12 cellular contexts compared by ENCODE assay signal in genomic region chr7:151039850-151040548, GRCh38. TPM values are rescaled to one million over a fixed set of nuclear protein-coding genes. Genes with fewer than 3 reads are reported as not detected.
A peak's percentile ranks its signal among the peaks of the same experiment; 100 is the strongest.
DNase-seq lines count a peak whose midpoint lies in the region; ATAC-seq, FAIRE-seq and TF ChIP-seq lines count a peak whose summit lies in the region.
"Had no signal": no experiment of that assay in that cellular context is flagged by ENCODE, and none has a peak within 500 bp of the region (broad histone marks: within the 10 kb centered on the region; RNA-seq: fewer than 3 reads in every experiment).

No MANE protein-coding gene starts in this region.

- peaks cover 12% of the 10 kb centered on the region for H3F3A ChIP-seq in GM23248 (ENCODE audit: insufficient read depth)

- TF ChIP-seq POLR2A in HepG2 (IDR thresholded peaks at IDR 0.05; ENCODE audit: insufficient read depth in 1 of 2, low read depth in 2 of 2, low read length in 2 of 2), result no peak

- H3K9me3 ChIP-seq in GM23248 (ENCODE audit: low read depth) (no peaks in the 10 kb centered on the region), HepG2 (ENCODE audit: low read length) (no peaks in the 10 kb centered on the region), kidney (ENCODE audit: control insufficient read depth in 1 of 2, low read length in 2 of 2) (no peaks in the 10 kb centered on the region)
- H3K9me3 ChIP-seq: colonic mucosa had no signal

- TF ChIP-seq CTCF in HepG2 (CRISPR knock-in tag; IDR thresholded peaks at IDR 0.05), result no peak
- TF ChIP-seq CTCF in kidney (IDR thresholded peaks at IDR 0.05; ENCODE audit: borderline replicate concordance, extremely low read depth, insufficient read depth), result no peak

- peaks cover 4% of the 10 kb centered on the region; the same call in 1 of the 2 replicates for H3K36me3 ChIP-seq in ACC112 (ENCODE audit: insufficient read depth, low read length)
- no peaks in the 10 kb centered on the region for H3K36me3 ChIP-seq in GM23248 (ENCODE audit: low read depth)
- H3K36me3 ChIP-seq in HepG2 (replicated peaks in 1 of 2; ENCODE audit: control insufficient read depth in 1 of 2, insufficient read depth in 2 of 2, low read length in 2 of 2), result no peaks in the 10 kb centered on the region
- peaks cover 7 to 9% of the 10 kb centered on the region in 2 donors for H3K36me3 ChIP-seq in kidney (ENCODE audit: control insufficient read depth in 1 of 2, insufficient read depth in 2 of 2, low read length in 2 of 2)
- H3K36me3 ChIP-seq: colonic mucosa had no signal

- peaks cover 8% of the 10 kb centered on the region for H3K36me3 Mint-ChIP-seq in activated CD4-positive, alpha-beta memory T cell treated with anti-CD3 and anti-CD28 coated beads for 36 hours

- ATAC-seq in HepG2 (peak; percentile 11), GM21717 (IDR thresholded peaks at IDR 0.05; ENCODE audit: unreplicated experiment) (no peak), GM19351 (IDR thresholded peaks at IDR 0.05; ENCODE audit: unreplicated experiment) (no peak)

- peak overlapping the region; percentile 55 for H3K27ac ChIP-seq in ACC112 (ENCODE audit: low read depth, low read length)
- peak overlapping the region; percentile 94 for H3K27ac ChIP-seq in GM23248
- H3K27ac ChIP-seq in HepG2 (ENCODE audit: extremely low read length, insufficient read depth, low read length), result no peak overlapping the region
- H3K27ac ChIP-seq in kidney (ENCODE audit: low read depth in 2 of 2, low read length in 2 of 2), result no peak overlapping the region
- H3K27ac ChIP-seq: colonic mucosa, KMS-11 had no signal

- CTCF ChIA-PET in activated CD4-positive, alpha-beta memory T cell treated with anti-CD3 and anti-CD28 coated beads for 36 hours (lab: Charles Lee), result interaction anchor here (1.1 kb wide), 1 partner anchor 12 kb away, joined by 6 read pairs; the partner anchor contains the start of gene ABCB8
- CTCF ChIA-PET in HepG2 (lab: Yijun Ruan, JAX; ENCODE audit: low intra/inter-chr PET ratio, low total read pairs), result no interaction called here

- H3K4me1 Mint-ChIP-seq in activated CD4-positive, alpha-beta memory T cell treated with anti-CD3 and anti-CD28 coated beads for 36 hours (ENCODE audit: low read depth), result peaks cover 16% of the 10 kb centered on the region

- no peaks in the 10 kb centered on the region for H3K27me3 ChIP-seq in ACC112 (ENCODE audit: insufficient read depth, low read length)
- H3K27me3 ChIP-seq in GM23248 (replicated peaks; ENCODE audit: insufficient read depth), result no peaks in the 10 kb centered on the region
- H3K27me3 ChIP-seq in HepG2 (ENCODE audit: control insufficient read depth in 1 of 2, insufficient read depth in 2 of 2, low read length in 2 of 2), result no peaks in the 10 kb centered on the region
- H3K27me3 ChIP-seq: colonic mucosa had no signal

- BruUV-seq in HepG2 (replicated peaks; lab: Mats Ljungman, UMichigan), result no TSS peak

- FAIRE-seq in HepG2 (lab: Jason Lieb, UNC) (no peak), kidney (lab: Jason Lieb, UNC) (no peak)

- TF ChIP-seq RAD21 in HepG2 (CRISPR knock-in tag; IDR thresholded peaks at IDR 0.05), result no peak

- H2AFZ ChIP-seq in ACC112 (ENCODE audit: low read length, unreplicated experiment), result no peak overlapping the region
- H2AFZ ChIP-seq in GM23248, result no peak overlapping the region
- H2AFZ ChIP-seq in HepG2 (ENCODE audit: low read length), result no peak overlapping the region

- POLR2A ChIA-PET in activated CD4-positive, alpha-beta memory T cell treated with anti-CD3 and anti-CD28 coated beads for 36 hours (lab: Charles Lee), result interaction anchor here (0.8 to 1.5 kb wide), 2 partner anchors 8 to 12 kb away, joined by 3 to 11 read pairs; partner anchors contain the start of genes ABCB8 and ASIC3
- POLR2A ChIA-PET in HepG2 (lab: Yijun Ruan, JAX), result interaction anchor here (0.5 to 1.4 kb wide), 2 partner anchors 12 to 50 kb away, joined by 3 to 7 read pairs; partner anchors contain the start of gene ABCB8

- intact Hi-C loops in activated CD4-positive, alpha-beta memory T cell treated with anti-CD3 and anti-CD28 coated beads for 36 hours (cut with micrococcal nuclease), result loop anchor here (1.0 kb wide), 2 partner anchors 12 to 18 kb away; partner anchors contain the start of gene ABCB8
- intact Hi-C loops in HepG2 (cut with micrococcal nuclease; ENCODE audit: unreplicated experiment) (no loop called here), kidney (cut with DNase I) (no loop called here)

- H4K20me1 ChIP-seq in GM23248 (ENCODE audit: insufficient read depth) (no peaks in the 10 kb centered on the region), HepG2 (ENCODE audit: insufficient read depth, low read length) (no peaks in the 10 kb centered on the region)

- H3K9ac ChIP-seq in GM23248, result peak overlapping the region; percentile 81
- H3K9ac ChIP-seq in HepG2 (ENCODE audit: insufficient read depth, low read depth, low read length), result no peak overlapping the region
- H3K9ac ChIP-seq in kidney (ENCODE audit: low read length in 2 of 2), result no peak overlapping the region
- H3K9ac ChIP-seq: KMS-11 had no signal

- H3K4me1 ChIP-seq in ACC112 (ENCODE audit: control insufficient read depth, insufficient read depth, low read length, unreplicated experiment) (peaks cover 26% of the 10 kb centered on the region), GM23248 (ENCODE audit: insufficient read depth) (peaks cover 18% of the 10 kb centered on the region), HepG2 (ENCODE audit: insufficient read depth, low read length) (peaks cover 14% of the 10 kb centered on the region), kidney (ENCODE audit: control insufficient read depth in 1 of 2, insufficient read depth in 1 of 2, low read depth in 1 of 2, low read length in 2 of 2) (peaks cover 0 to 9% of the 10 kb centered on the region in 2 donors)
- H3K4me1 ChIP-seq: colonic mucosa had no signal

- peak overlapping the region; percentile 91 for H3K27ac Mint-ChIP-seq in activated CD4-positive, alpha-beta memory T cell treated with anti-CD3 and anti-CD28 coated beads for 36 hours

- H3K9me3 Mint-ChIP-seq in activated CD4-positive, alpha-beta memory T cell treated with anti-CD3 and anti-CD28 coated beads for 36 hours, result no peaks in the 10 kb centered on the region

- in situ Hi-C loops in GM23248 (cut with MboI), result no loop called here
- in situ Hi-C loops in HepG2 (cut with HindIII; ENCODE audit: extremely low pct_ligation_motif_present, low pct_unique_long_range_greater_than_20kb), result no loop called here

- H3K79me2 ChIP-seq in ACC112 (ENCODE audit: control insufficient read depth, insufficient read depth, low read length, unreplicated experiment), result no peaks in the 10 kb centered on the region
- no peaks in the 10 kb centered on the region for H3K79me2 ChIP-seq in GM23248 (ENCODE audit: insufficient read depth)
- H3K79me2 ChIP-seq in HepG2 (ENCODE audit: insufficient read depth, low read length), result no peaks in the 10 kb centered on the region

- TF ChIP-seq EP300 in HepG2 (IDR thresholded peaks at IDR 0.05; ENCODE audit: low read depth in 2 of 2, low read length in 2 of 2), result no peak
- TF ChIP-seq EP300 in HepG2 (CRISPR knock-in tag; IDR thresholded peaks at IDR 0.05; ENCODE audit: borderline replicate concordance), result no peak

- H3K4me2 ChIP-seq in GM23248 (ENCODE audit: unreplicated experiment) (peak overlapping the region; percentile 16), HepG2 (ENCODE audit: low read depth, low read length) (no peak overlapping the region)
- H3K4me2 ChIP-seq: KMS-11 had no signal

- H3K9me2 ChIP-seq in GM23248 (ENCODE audit: insufficient read depth), result no peaks in the 10 kb centered on the region

- WGBS in GM23248 (ENCODE audit: low coverage in 1 of 2, low lambda C conversion rate in 2 of 2, missing lambda C conversion rate in 2 of 2), 2 experiments, result 76 to 79% methylated on average over 17 to 18 of the region's 18 CpGs
- WGBS in HepG2 (ENCODE audit: low lambda C conversion rate), result 51% methylated on average over 15 of the region's 18 CpGs

- H3K27me3 Mint-ChIP-seq in activated CD4-positive, alpha-beta memory T cell treated with anti-CD3 and anti-CD28 coated beads for 36 hours, result no peaks in the 10 kb centered on the region

- H3K4me3 ChIP-seq in ACC112 (ENCODE audit: low read depth, low read length) (no peak overlapping the region), GM23248 (no peak overlapping the region), HepG2 (replicated peaks in 1 of 3; ENCODE audit: insufficient read depth in 1 of 3, low read depth in 2 of 3, low read length in 3 of 3) (no peak overlapping the region), kidney (ENCODE audit: low read length in 2 of 2) (no peak overlapping the region)
- H3K4me3 ChIP-seq: colonic mucosa had no signal

- no peak for DNase-seq in GM23248
- DNase-seq in activated CD4-positive, alpha-beta memory T cell treated with anti-CD3 and anti-CD28 coated beads for 36 hours, result no peak
- no peak for DNase-seq in HepG2 (ENCODE audit: low spot score)
- DNase-seq in HuH-7 (ENCODE audit: low spot score), result no peak
- DNase-seq in kidney, result no peak
- DNase-seq: NCI-H2029 treated with DMSO at 0.1 percent for 48 hours had no signal

- no peak overlapping the region for H3K4me3 Mint-ChIP-seq in activated CD4-positive, alpha-beta memory T cell treated with anti-CD3 and anti-CD28 coated beads for 36 hours

RNA-seq across cellular contexts. Expression of gene ASIC3, which starts 8.3 kb away (rescaled TPM):
- total RNA-seq in GM23248 (2014; rRNA removed; shearing (Covaris generic)), result 1.1 TPM in 1 of 2 replicates, not detected in the other
- polyA plus RNA-seq in GM23248 (2016; fragmentation: Nextera tagmentation; extraction: Ambion mirVana), result 0.26 TPM in 1 of 2 replicates, not detected in the other
- total RNA-seq in activated CD4-positive, alpha-beta memory T cell treated with anti-CD3 and anti-CD28 coated beads for 36 hours, result 1 to 10 TPM; 5.3 to 7.6 TPM
- total RNA-seq in HepG2 (2016; rRNA removed; fragmentation: Illumina TruSeq; extraction: Trizol), result not detected in 2 replicates
- total RNA-seq in HepG2 (2016; cell fraction: cytosol; rRNA removed; fragmentation: Illumina TruSeq; extraction: Trizol; ENCODE audit: low read depth), result not detected in 2 replicates
- 0.11 TPM in 1 of 2 replicates, not detected in the other for total RNA-seq in HepG2 (2016; cell fraction: insoluble cytoplasmic fraction; rRNA removed; fragmentation: Illumina TruSeq; extraction: Trizol)
- total RNA-seq in HepG2 (2016; cell fraction: membrane; rRNA removed; fragmentation: Illumina TruSeq; extraction: Trizol), result not detected in 2 replicates
- total RNA-seq in HepG2 (2016; cell fraction: nucleus; rRNA removed; fragmentation: Illumina TruSeq; extraction: Trizol), result 0.28 TPM in 1 of 2 replicates, not detected in the other
- polyA plus RNA-seq in HepG2 (2011; rRNA removed), result 0.50 and 0.51 TPM in 2 replicates
- 0.11 and 0.27 TPM in 2 replicates for polyA plus RNA-seq in HepG2 (2011; cell fraction: cytosol; rRNA removed)
- 4.2 and 4.6 TPM in 2 replicates for polyA plus RNA-seq in HepG2 (2011; cell fraction: nucleus; rRNA removed)
- polyA plus RNA-seq in HepG2 (2012), result 0.56 and 1.0 TPM in 2 replicates
- not detected in 2 replicates for polyA plus RNA-seq in HepG2 (2016; cell fraction: cytosol; fragmentation: Illumina TruSeq; extraction: Trizol; ENCODE audit: low read depth)
- polyA plus RNA-seq in HepG2 (2016; cell fraction: insoluble cytoplasmic fraction; fragmentation: Illumina TruSeq; extraction: Trizol; ENCODE audit: low read depth), result not detected in 2 replicates
- polyA plus RNA-seq in HepG2 (2016; cell fraction: membrane; fragmentation: Illumina TruSeq; extraction: Trizol; ENCODE audit: low read depth), result not detected in 2 replicates
- 0.38 and 0.67 TPM in 2 replicates for polyA plus RNA-seq in HepG2 (2016; cell fraction: nucleus; fragmentation: Illumina TruSeq; extraction: Trizol; ENCODE audit: insufficient read depth, low read depth)
- polyA minus RNA-seq in HepG2 (2011; rRNA and poly(A)+ RNA removed; ENCODE audit: low replicate concordance), result 0.48 and 3.4 TPM in 2 replicates
- not detected in 2 replicates for polyA minus RNA-seq in HepG2 (2011; cell fraction: cytosol; rRNA and poly(A)+ RNA removed)
- polyA minus RNA-seq in HepG2 (2011; cell fraction: nucleus; rRNA and poly(A)+ RNA removed), result 0.25 and 0.52 TPM in 2 replicates
- total RNA-seq in kidney, result 1.9 TPM
- 3.1 TPM for polyA plus RNA-seq in kidney (ENCODE audit: insufficient read depth, low read depth, low replicate concordance)

RNA-seq across cellular contexts. Expression of gene ABCB8, which starts 11.7 kb away (rescaled TPM):
- total RNA-seq in GM23248 (2014; rRNA removed; shearing (Covaris generic)), result 31.6 and 32.2 TPM in 2 replicates
- polyA plus RNA-seq in GM23248 (2016; fragmentation: Nextera tagmentation; extraction: Ambion mirVana) (28.5 and 29.6 TPM in 2 replicates), HepG2 (2011; rRNA removed) (6.6 and 6.9 TPM in 2 replicates), kidney (ENCODE audit: insufficient read depth, low read depth, low replicate concordance) (34.3 TPM)
- 10 to 100 TPM; 48.4 to 49.5 TPM for total RNA-seq in activated CD4-positive, alpha-beta memory T cell treated with anti-CD3 and anti-CD28 coated beads for 36 hours
- total RNA-seq in HepG2 (2016; rRNA removed; fragmentation: Illumina TruSeq; extraction: Trizol) (7.2 and 16.7 TPM in 2 replicates), kidney (36.0 TPM)
- total RNA-seq in HepG2 (2016; cell fraction: cytosol; rRNA removed; fragmentation: Illumina TruSeq; extraction: Trizol; ENCODE audit: low read depth), result 1.1 and 2.0 TPM in 2 replicates
- total RNA-seq in HepG2 (2016; cell fraction: insoluble cytoplasmic fraction; rRNA removed; fragmentation: Illumina TruSeq; extraction: Trizol), result 7.2 and 16.4 TPM in 2 replicates
- total RNA-seq in HepG2 (2016; cell fraction: membrane; rRNA removed; fragmentation: Illumina TruSeq; extraction: Trizol), result 3.4 and 3.7 TPM in 2 replicates
- 12.9 and 13.9 TPM in 2 replicates for total RNA-seq in HepG2 (2016; cell fraction: nucleus; rRNA removed; fragmentation: Illumina TruSeq; extraction: Trizol)
- polyA plus RNA-seq in HepG2 (2011; cell fraction: cytosol; rRNA removed), result 3.9 and 9.1 TPM in 2 replicates
- 20.5 and 25.6 TPM in 2 replicates for polyA plus RNA-seq in HepG2 (2011; cell fraction: nucleus; rRNA removed)
- polyA plus RNA-seq in HepG2 (2012), result 4.2 and 4.4 TPM in 2 replicates
- 1.5 and 1.9 TPM in 2 replicates for polyA plus RNA-seq in HepG2 (2016; cell fraction: cytosol; fragmentation: Illumina TruSeq; extraction: Trizol; ENCODE audit: low read depth)
- 5.2 and 6.7 TPM in 2 replicates for polyA plus RNA-seq in HepG2 (2016; cell fraction: insoluble cytoplasmic fraction; fragmentation: Illumina TruSeq; extraction: Trizol; ENCODE audit: low read depth)
- 2.6 and 2.9 TPM in 2 replicates for polyA plus RNA-seq in HepG2 (2016; cell fraction: membrane; fragmentation: Illumina TruSeq; extraction: Trizol; ENCODE audit: low read depth)
- polyA plus RNA-seq in HepG2 (2016; cell fraction: nucleus; fragmentation: Illumina TruSeq; extraction: Trizol; ENCODE audit: insufficient read depth, low read depth), result 23.3 and 23.7 TPM in 2 replicates
- 34.8 and 52.5 TPM in 2 replicates for polyA minus RNA-seq in HepG2 (2011; rRNA and poly(A)+ RNA removed; ENCODE audit: low replicate concordance)
- 7.6 and 11.1 TPM in 2 replicates for polyA minus RNA-seq in HepG2 (2011; cell fraction: cytosol; rRNA and poly(A)+ RNA removed)
- polyA minus RNA-seq in HepG2 (2011; cell fraction: nucleus; rRNA and poly(A)+ RNA removed), result 13.7 and 16.2 TPM in 2 replicates

RNA-seq across cellular contexts. Expression of gene ATG9B, which starts 15.7 kb away (rescaled TPM):
- total RNA-seq in GM23248 (2014; rRNA removed; shearing (Covaris generic)), result not detected in 2 replicates
- polyA plus RNA-seq in GM23248 (2016; fragmentation: Nextera tagmentation; extraction: Ambion mirVana) (0.79 and 0.81 TPM in 2 replicates), HepG2 (2011; rRNA removed) (0.24 and 0.39 TPM in 2 replicates), kidney (ENCODE audit: insufficient read depth, low read depth, low replicate concordance) (0.19 TPM)
- 1 to 10 TPM; 3.5 to 4.6 TPM for total RNA-seq in activated CD4-positive, alpha-beta memory T cell treated with anti-CD3 and anti-CD28 coated beads for 36 hours
- total RNA-seq in HepG2 (2016; rRNA removed; fragmentation: Illumina TruSeq; extraction: Trizol) (not detected in 2 replicates), kidney (0.19 TPM)
- 0.18 TPM in 1 of 2 replicates, not detected in the other for total RNA-seq in HepG2 (2016; cell fraction: cytosol; rRNA removed; fragmentation: Illumina TruSeq; extraction: Trizol; ENCODE audit: low read depth)
- 0.04 TPM in 1 of 2 replicates, not detected in the other for total RNA-seq in HepG2 (2016; cell fraction: insoluble cytoplasmic fraction; rRNA removed; fragmentation: Illumina TruSeq; extraction: Trizol)
- total RNA-seq in HepG2 (2016; cell fraction: membrane; rRNA removed; fragmentation: Illumina TruSeq; extraction: Trizol), result not detected in 2 replicates
- 0.13 TPM in 1 of 2 replicates, not detected in the other for total RNA-seq in HepG2 (2016; cell fraction: nucleus; rRNA removed; fragmentation: Illumina TruSeq; extraction: Trizol)
- polyA plus RNA-seq in HepG2 (2011; cell fraction: cytosol; rRNA removed), result 0.13 and 0.15 TPM in 2 replicates
- polyA plus RNA-seq in HepG2 (2011; cell fraction: nucleus; rRNA removed), result 2.9 and 3.2 TPM in 2 replicates
- 0.51 and 0.72 TPM in 2 replicates for polyA plus RNA-seq in HepG2 (2012)
- not detected in 2 replicates for polyA plus RNA-seq in HepG2 (2016; cell fraction: cytosol; fragmentation: Illumina TruSeq; extraction: Trizol; ENCODE audit: low read depth)
- polyA plus RNA-seq in HepG2 (2016; cell fraction: insoluble cytoplasmic fraction; fragmentation: Illumina TruSeq; extraction: Trizol; ENCODE audit: low read depth), result not detected in 2 replicates
- polyA plus RNA-seq in HepG2 (2016; cell fraction: membrane; fragmentation: Illumina TruSeq; extraction: Trizol; ENCODE audit: low read depth), result not detected in 2 replicates
- polyA plus RNA-seq in HepG2 (2016; cell fraction: nucleus; fragmentation: Illumina TruSeq; extraction: Trizol; ENCODE audit: insufficient read depth, low read depth), result 0.12 and 0.88 TPM in 2 replicates
- polyA minus RNA-seq in HepG2 (2011; rRNA and poly(A)+ RNA removed; ENCODE audit: low replicate concordance), result 0.08 TPM in 1 of 2 replicates, not detected in the other
- not detected in 2 replicates for polyA minus RNA-seq in HepG2 (2011; cell fraction: cytosol; rRNA and poly(A)+ RNA removed)
- 0.25 and 0.26 TPM in 2 replicates for polyA minus RNA-seq in HepG2 (2011; cell fraction: nucleus; rRNA and poly(A)+ RNA removed)
- total RNA-seq: mesenteric fat pad had no signal

RNA-seq across cellular contexts. Expression of gene CDK5, which starts 17.7 kb away (rescaled TPM):
- total RNA-seq in GM23248 (2014; rRNA removed; shearing (Covaris generic)), result 16.2 and 27.7 TPM in 2 replicates
- polyA plus RNA-seq in GM23248 (2016; fragmentation: Nextera tagmentation; extraction: Ambion mirVana) (27.6 and 28.3 TPM in 2 replicates), HepG2 (2011; rRNA removed) (16.4 and 17.3 TPM in 2 replicates), kidney (ENCODE audit: insufficient read depth, low read depth, low replicate concordance) (21.5 TPM)
- 10 to 100 TPM; 12.8 to 14.1 TPM for total RNA-seq in activated CD4-positive, alpha-beta memory T cell treated with anti-CD3 and anti-CD28 coated beads for 36 hours
- total RNA-seq in HepG2 (2016; rRNA removed; fragmentation: Illumina TruSeq; extraction: Trizol) (21.3 and 22.6 TPM in 2 replicates), kidney (9.1 TPM)
- total RNA-seq in HepG2 (2016; cell fraction: cytosol; rRNA removed; fragmentation: Illumina TruSeq; extraction: Trizol; ENCODE audit: low read depth), result 12.6 and 13.7 TPM in 2 replicates
- total RNA-seq in HepG2 (2016; cell fraction: insoluble cytoplasmic fraction; rRNA removed; fragmentation: Illumina TruSeq; extraction: Trizol), result 20.7 and 24.2 TPM in 2 replicates
- total RNA-seq in HepG2 (2016; cell fraction: membrane; rRNA removed; fragmentation: Illumina TruSeq; extraction: Trizol), result 11.2 and 14.0 TPM in 2 replicates
- total RNA-seq in HepG2 (2016; cell fraction: nucleus; rRNA removed; fragmentation: Illumina TruSeq; extraction: Trizol), result 11.2 and 11.8 TPM in 2 replicates
- polyA plus RNA-seq in HepG2 (2011; cell fraction: cytosol; rRNA removed), result 19.6 and 22.3 TPM in 2 replicates
- 13.9 TPM in 2 replicates for polyA plus RNA-seq in HepG2 (2011; cell fraction: nucleus; rRNA removed)
- polyA plus RNA-seq in HepG2 (2012), result 12.1 and 12.5 TPM in 2 replicates
- polyA plus RNA-seq in HepG2 (2016; cell fraction: cytosol; fragmentation: Illumina TruSeq; extraction: Trizol; ENCODE audit: low read depth), result 8.2 and 9.4 TPM in 2 replicates
- 24.7 and 27.5 TPM in 2 replicates for polyA plus RNA-seq in HepG2 (2016; cell fraction: insoluble cytoplasmic fraction; fragmentation: Illumina TruSeq; extraction: Trizol; ENCODE audit: low read depth)
- 9.4 and 11.3 TPM in 2 replicates for polyA plus RNA-seq in HepG2 (2016; cell fraction: membrane; fragmentation: Illumina TruSeq; extraction: Trizol; ENCODE audit: low read depth)
- polyA plus RNA-seq in HepG2 (2016; cell fraction: nucleus; fragmentation: Illumina TruSeq; extraction: Trizol; ENCODE audit: insufficient read depth, low read depth), result 18.0 and 20.6 TPM in 2 replicates
- polyA minus RNA-seq in HepG2 (2011; rRNA and poly(A)+ RNA removed; ENCODE audit: low replicate concordance), result 36.0 and 75.6 TPM in 2 replicates
- polyA minus RNA-seq in HepG2 (2011; cell fraction: cytosol; rRNA and poly(A)+ RNA removed), result 8.6 and 12.4 TPM in 2 replicates
- polyA minus RNA-seq in HepG2 (2011; cell fraction: nucleus; rRNA and poly(A)+ RNA removed), result 7.0 and 11.7 TPM in 2 replicates

RNA-seq across cellular contexts. Expression of gene SLC4A2, which starts 19.4 kb away (rescaled TPM):
- 80.3 and 94.6 TPM in 2 replicates for total RNA-seq in GM23248 (2014; rRNA removed; shearing (Covaris generic))
- polyA plus RNA-seq in GM23248 (2016; fragmentation: Nextera tagmentation; extraction: Ambion mirVana) (59.4 and 61.2 TPM in 2 replicates), HepG2 (2011; rRNA removed) (46.0 and 51.9 TPM in 2 replicates), kidney (ENCODE audit: insufficient read depth, low read depth, low replicate concordance) (150 TPM)
- 10 to 100 TPM; 46.7 to 50.5 TPM for total RNA-seq in activated CD4-positive, alpha-beta memory T cell treated with anti-CD3 and anti-CD28 coated beads for 36 hours
- total RNA-seq in HepG2 (2016; rRNA removed; fragmentation: Illumina TruSeq; extraction: Trizol) (47.4 and 73.4 TPM in 2 replicates), kidney (104 TPM)
- 8.6 and 14.7 TPM in 2 replicates for total RNA-seq in HepG2 (2016; cell fraction: cytosol; rRNA removed; fragmentation: Illumina TruSeq; extraction: Trizol; ENCODE audit: low read depth)
- 34.8 and 77.4 TPM in 2 replicates for total RNA-seq in HepG2 (2016; cell fraction: insoluble cytoplasmic fraction; rRNA removed; fragmentation: Illumina TruSeq; extraction: Trizol)
- 26.6 and 30.8 TPM in 2 replicates for total RNA-seq in HepG2 (2016; cell fraction: membrane; rRNA removed; fragmentation: Illumina TruSeq; extraction: Trizol)
- 63.4 and 65.4 TPM in 2 replicates for total RNA-seq in HepG2 (2016; cell fraction: nucleus; rRNA removed; fragmentation: Illumina TruSeq; extraction: Trizol)
- polyA plus RNA-seq in HepG2 (2011; cell fraction: cytosol; rRNA removed), result 27.2 and 39.8 TPM in 2 replicates
- polyA plus RNA-seq in HepG2 (2011; cell fraction: nucleus; rRNA removed), result 152 and 184 TPM in 2 replicates
- 43.5 and 58.1 TPM in 2 replicates for polyA plus RNA-seq in HepG2 (2012)
- 13.4 and 18.9 TPM in 2 replicates for polyA plus RNA-seq in HepG2 (2016; cell fraction: cytosol; fragmentation: Illumina TruSeq; extraction: Trizol; ENCODE audit: low read depth)
- polyA plus RNA-seq in HepG2 (2016; cell fraction: insoluble cytoplasmic fraction; fragmentation: Illumina TruSeq; extraction: Trizol; ENCODE audit: low read depth), result 43.1 and 59.0 TPM in 2 replicates
- polyA plus RNA-seq in HepG2 (2016; cell fraction: membrane; fragmentation: Illumina TruSeq; extraction: Trizol; ENCODE audit: low read depth), result 34.8 and 39.1 TPM in 2 replicates
- polyA plus RNA-seq in HepG2 (2016; cell fraction: nucleus; fragmentation: Illumina TruSeq; extraction: Trizol; ENCODE audit: insufficient read depth, low read depth), result 204 and 209 TPM in 2 replicates
- 135 and 192 TPM in 2 replicates for polyA minus RNA-seq in HepG2 (2011; rRNA and poly(A)+ RNA removed; ENCODE audit: low replicate concordance)
- polyA minus RNA-seq in HepG2 (2011; cell fraction: cytosol; rRNA and poly(A)+ RNA removed), result 36.1 and 36.4 TPM in 2 replicates
- polyA minus RNA-seq in HepG2 (2011; cell fraction: nucleus; rRNA and poly(A)+ RNA removed), result 37.8 and 40.6 TPM in 2 replicates

Comparison
In these comparisons a context has a peak if more than half of its experiments do, and no peak if none do; other contexts are left out.
1. H3K27ac ChIP-seq: peak in ACC112 (single experiment) and GM23248 (single experiment); none in HepG2 (single experiment) and kidney (0 of 2).